ENCODE assay signal across 1 cellular context in the genomic region with DNA sequence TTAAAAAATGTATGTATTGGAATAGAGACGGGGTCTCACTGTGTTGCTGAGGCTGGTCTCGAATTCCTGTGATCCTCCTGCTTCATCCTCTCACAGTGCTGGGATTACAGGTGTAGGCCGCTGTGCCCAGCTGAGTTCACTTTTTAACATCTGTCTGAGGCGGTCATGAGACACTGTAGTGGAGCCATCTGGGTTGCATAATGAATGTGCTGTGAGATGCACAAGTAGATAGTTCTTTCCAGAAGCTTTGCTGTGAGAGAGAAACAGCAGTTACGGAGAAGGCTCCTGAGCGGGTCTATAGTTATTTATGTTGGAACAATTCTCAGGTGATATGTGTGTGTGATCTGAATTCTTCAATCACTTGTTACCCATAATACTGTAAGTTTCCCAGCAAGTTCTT.
TF ChIP-seq lines count a peak whose summit lies in the region.

No MANE protein-coding gene starts in this region.

TF ChIP-seq in SK-N-SH, 30 proteins besides CTCF, POLR2A, EP300 and RAD21 (continued from another document):
- TF ChIP-seq, protein P1, sequence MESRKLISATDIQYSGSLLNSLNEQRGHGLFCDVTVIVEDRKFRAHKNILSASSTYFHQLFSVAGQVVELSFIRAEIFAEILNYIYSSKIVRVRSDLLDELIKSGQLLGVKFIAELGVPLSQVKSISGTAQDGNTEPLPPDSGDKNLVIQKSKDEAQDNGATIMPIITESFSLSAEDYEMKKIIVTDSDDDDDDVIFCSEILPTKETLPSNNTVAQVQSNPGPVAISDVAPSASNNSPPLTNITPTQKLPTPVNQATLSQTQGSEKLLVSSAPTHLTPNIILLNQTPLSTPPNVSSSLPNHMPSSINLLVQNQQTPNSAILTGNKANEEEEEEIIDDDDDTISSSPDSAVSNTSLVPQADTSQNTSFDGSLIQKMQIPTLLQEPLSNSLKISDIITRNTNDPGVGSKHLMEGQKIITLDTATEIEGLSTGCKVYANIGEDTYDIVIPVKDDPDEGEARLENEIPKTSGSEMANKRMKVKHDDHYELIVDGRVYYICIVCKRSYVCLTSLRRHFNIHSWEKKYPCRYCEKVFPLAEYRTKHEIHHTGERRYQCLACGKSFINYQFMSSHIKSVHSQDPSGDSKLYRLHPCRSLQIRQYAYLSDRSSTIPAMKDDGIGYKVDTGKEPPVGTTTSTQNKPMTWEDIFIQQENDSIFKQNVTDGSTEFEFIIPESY (IDR thresholded peaks at IDR 0.05; ENCODE audit: borderline replicate concordance, low read depth) = no peak
